1 cellular context compared by ENCODE assay signal in genomic region chr20:37470190-37470589, GRCh38.
TF ChIP-seq lines count a peak whose summit lies in the region.
"Not testable (repeated sequence)": the region's sequence is repeated elsewhere in the genome, so short reads cannot be mapped to it uniquely, and the experiment has no call there.

No MANE protein-coding gene starts in this region.

TF ChIP-seq in K562, 482 proteins besides CTCF, POLR2A, EP300 and RAD21:
- peak; percentile 51; the same call in 1 of the 2 replicates for TF ChIP-seq ZNF740 (CRISPR knock-in tag; IDR thresholded peaks at IDR 0.05)
- TF ChIP-seq ZNF740 (tag; IDR thresholded peaks at IDR 0.05): not testable (repeated sequence)
TF ChIP-seq in K562: peak in this region for 1; not testable (repeated sequence) for 481.
